ENCODE assay signal across 34 cellular contexts in genomic region chr2:180653481-180653880, GRCh38.
"Had no signal": no experiment of that assay in that cellular context is flagged by ENCODE, and none has a peak within 500 bp of the region (broad histone marks: within the 10 kb centered on the region; RNA-seq: fewer than 3 reads in every experiment).

No MANE protein-coding gene starts in this region.

- H3K27ac ChIP-seq: brain microvascular endothelial cell, colonic mucosa, PC-9, RWPE1, WERI-Rb-1 had no signal

- H3K9me3 ChIP-seq: colonic mucosa had no signal

- H3K27me3 ChIP-seq: brain microvascular endothelial cell, colonic mucosa had no signal

- H3K4me1 ChIP-seq: colonic mucosa had no signal

- DNase-seq: activated CD4-positive, alpha-beta memory T cell treated with anti-CD3 and anti-CD28 coated beads, Interleukin-2, amount 10 ng/mL, durations not matched to agents 7 days and 5 days; activated CD4-positive, alpha-beta T cell treated with anti-CD3 and anti-CD28 coated beads for 1 hour; activated CD4-positive, alpha-beta T cell treated with anti-CD3 and anti-CD28 coated beads for 48 hours; activated CD4-positive, CD25-positive, alpha-beta regulatory T cell; activated effector memory CD4-positive, alpha-beta T cell treated with anti-CD3 and anti-CD28 coated beads, Interleukin-2, amount 50 U/mL, for 16 hours; activated naive CD4-positive, alpha-beta T cell; activated naive CD4-positive, alpha-beta T cell treated with anti-CD3 and anti-CD28 coated beads, Interleukin-2, amount 50 U/mL, for 16 hours; activated naive CD8-positive, alpha-beta T cell treated with anti-CD3 and anti-CD28 coated beads for 36 hours; activated T-cell treated with anti-CD3 and anti-CD28 coated beads, Interleukin-2, amount 50 U/mL, for 1 hour; activated T-cell treated with anti-CD3 and anti-CD28 coated beads, Interleukin-2, amount 50 U/mL, for 72 hours; amniotic stem cell; aorta; brain microvascular endothelial cell; central memory CD4-positive, alpha-beta T cell; colonic mucosa; IMR-90; NCI-H1092 treated with DMSO at 0.1 percent for 48 hours; NCI-H1694; NCI-H2029; NCI-H2171 treated with DMSO at 0.1 percent for 48 hours; NCI-H345; NCI-H526 treated with DMSO at 0.1 percent for 48 hours; NK-92 treated with Interleukin-12 subunit alpha and Interleukin-12 subunit beta, amount 100 ng/mL, for 24 hours; PC-9; SIG-M5; SW 1271; T-helper 1 cell; T-helper 2 cell; T-helper 9 cell; WERI-Rb-1 had no signal

- H3K36me3 ChIP-seq: brain microvascular endothelial cell, colonic mucosa, WERI-Rb-1 had no signal

- ATAC-seq: activated T-cell treated with anti-CD3 and anti-CD28 coated beads, Interleukin-2, amount 50 U/mL, for 72 hours; activated T-helper 17 cell treated with anti-CD3 and anti-CD28 coated beads, Interleukin-2, amount 50 U/mL, for 72 hours; K562; Right ventricle myocardium inferior had no signal

- H3K4me3 ChIP-seq: colonic mucosa, K562, PC-9 had no signal
